7 cellular contexts compared by ENCODE assay signal in the genomic region with DNA sequence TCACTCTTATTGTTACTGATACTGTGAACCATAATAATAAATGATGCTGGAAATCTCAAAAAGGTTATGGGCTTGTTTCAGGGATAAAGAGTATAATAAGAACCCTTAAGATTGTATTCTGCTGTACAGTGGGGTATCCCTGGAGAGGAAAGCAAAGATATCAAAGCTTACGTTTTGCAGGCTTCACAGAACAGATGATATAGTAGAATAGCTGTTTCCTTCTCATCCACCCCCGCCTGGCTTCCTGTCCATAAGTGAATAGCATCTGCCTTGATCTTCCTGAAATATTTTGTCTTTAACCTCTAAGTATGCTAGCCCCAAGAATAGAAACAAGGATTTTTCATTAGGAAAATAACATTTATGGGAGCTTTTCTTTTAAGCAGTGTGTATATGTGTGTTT.
A peak's percentile ranks its signal among the peaks of the same experiment; 100 is the strongest.
DNase-seq lines count a peak whose midpoint lies in the region; ATAC-seq, FAIRE-seq and TF ChIP-seq lines count a peak whose summit lies in the region.
"Not testable (repeated sequence)": the region's sequence is repeated elsewhere in the genome, so short reads cannot be mapped to it uniquely, and the experiment has no call there.

No MANE protein-coding gene starts in this region.

- not testable (repeated sequence) for H3K36me3 ChIP-seq in BLaER1; DND-41 (ENCODE audit: insufficient read depth, low read length); Loucy (ENCODE audit: insufficient read depth, low read length)

- not testable (repeated sequence) for H3K4me3 ChIP-seq in BLaER1; DND-41 (ENCODE audit: low read depth in 1 of 2, low read length in 2 of 2); Loucy (ENCODE audit: low read length, poor library complexity, severe bottlenecking)

- not testable (repeated sequence) for H3K27me3 Mint-ChIP-seq in T-helper 2 cell treated with Interferon-gamma antibody and Interleukin-4, amounts not matched to agents 5 μg/mL and 100 μg/mL, for 36 hours (ENCODE audit: low read depth); dendritic cell treated with granulocyte-macrophage colony-stimulating factor and Interleukin-4, amounts not matched to agents 40 ng/mL and 50 ng/mL, for 4 days; neural crest cell (ENCODE audit: low read depth)

- peak overlapping the region; percentile 24 for H3K27ac Mint-ChIP-seq in T-helper 2 cell treated with Interferon-gamma antibody and Interleukin-4, amounts not matched to agents 5 μg/mL and 100 μg/mL, for 36 hours
- peak overlapping the region; percentile 80 for H3K27ac Mint-ChIP-seq in dendritic cell treated with granulocyte-macrophage colony-stimulating factor and Interleukin-4, amounts not matched to agents 40 ng/mL and 50 ng/mL, for 4 days
- peak overlapping the region; percentile 53 for H3K27ac Mint-ChIP-seq in neural crest cell (ENCODE audit: unreplicated experiment)

- H3K79me2 ChIP-seq in DND-41 (ENCODE audit: insufficient read depth, low read length); Loucy (ENCODE audit: insufficient read depth, low read length): not testable (repeated sequence)

- peak; percentile 48 for DNase-seq in DND-41
- not testable (repeated sequence) for DNase-seq in H54 (ENCODE audit: insufficient read length, low spot score); T-helper 2 cell treated with Interferon-gamma antibody and Interleukin-4, amounts not matched to agents 5 μg/mL and 100 μg/mL, for 36 hours (ENCODE audit: low spot score); neural crest cell (ENCODE audit: low read depth, low spot score)

- TF ChIP-seq POLR2A in H54 (IDR thresholded peaks at IDR 0.05; ENCODE audit: low read depth, low read length): not testable (repeated sequence)

- peaks cover 19% of the 10 kb centered on the region for H3K4me1 Mint-ChIP-seq in T-helper 2 cell treated with Interferon-gamma antibody and Interleukin-4, amounts not matched to agents 5 μg/mL and 100 μg/mL, for 36 hours (ENCODE audit: low read depth)
- peaks cover 21% of the 10 kb centered on the region for H3K4me1 Mint-ChIP-seq in dendritic cell treated with granulocyte-macrophage colony-stimulating factor and Interleukin-4, amounts not matched to agents 40 ng/mL and 50 ng/mL, for 4 days (ENCODE audit: low read depth)
- H3K4me1 Mint-ChIP-seq in neural crest cell: not testable (repeated sequence)

- H4K20me1 ChIP-seq in BLaER1; DND-41 (ENCODE audit: insufficient read depth, low read length); Loucy (ENCODE audit: insufficient read depth, low read length, poor library complexity, severe bottlenecking): not testable (repeated sequence)

- TF ChIP-seq CTCF in DND-41 (IDR thresholded peaks at IDR 0.05; ENCODE audit: borderline replicate concordance, extremely low read depth, low read length, poor library complexity, severe bottlenecking); Loucy (conservative IDR thresholded peaks at IDR 0.05; ENCODE audit: low read length); neural crest cell (conservative IDR thresholded peaks at IDR 0.05): not testable (repeated sequence)

- not testable (repeated sequence) for H3K9me3 ChIP-seq in BLaER1; DND-41 (ENCODE audit: insufficient read depth, low read length, severe bottlenecking); Loucy (ENCODE audit: insufficient read depth, low read depth, low read length)

- peak; percentile 92 for ATAC-seq in DND-41 (ENCODE audit: insufficient read depth, low read depth)

- H2AFZ ChIP-seq in DND-41 (ENCODE audit: low read depth, low read length); Loucy (ENCODE audit: low read length): not testable (repeated sequence)

- H3K9me2 ChIP-seq in Loucy (replicated peaks; ENCODE audit: low read depth, low read length): not testable (repeated sequence)

- H3K27ac ChIP-seq in BLaER1: not testable (repeated sequence)
- peak overlapping the region; percentile 54 for H3K27ac ChIP-seq in DND-41 (ENCODE audit: low read length)

- H3F3A ChIP-seq in Loucy (ENCODE audit: low read depth): not testable (repeated sequence)

- H3K9ac ChIP-seq in BLaER1; DND-41 (ENCODE audit: low read depth, low read length); Loucy (ENCODE audit: low read depth, low read length, poor library complexity, severe bottlenecking): not testable (repeated sequence)

- H3K27me3 ChIP-seq in BLaER1; DND-41 (ENCODE audit: insufficient read depth, low read length, poor library complexity); Loucy (ENCODE audit: insufficient read depth, low read length, poor library complexity, severe bottlenecking): not testable (repeated sequence)

- not testable (repeated sequence) for H3K36me3 Mint-ChIP-seq in T-helper 2 cell treated with Interferon-gamma antibody and Interleukin-4, amounts not matched to agents 5 μg/mL and 100 μg/mL, for 36 hours (ENCODE audit: low read depth); dendritic cell treated with granulocyte-macrophage colony-stimulating factor and Interleukin-4, amounts not matched to agents 40 ng/mL and 50 ng/mL, for 4 days (ENCODE audit: low read depth); neural crest cell (ENCODE audit: low read depth)

- not testable (repeated sequence) for H3K4me3 Mint-ChIP-seq in T-helper 2 cell treated with Interferon-gamma antibody and Interleukin-4, amounts not matched to agents 5 μg/mL and 100 μg/mL, for 36 hours; dendritic cell treated with granulocyte-macrophage colony-stimulating factor and Interleukin-4, amounts not matched to agents 40 ng/mL and 50 ng/mL, for 4 days; neural crest cell

- peak overlapping the region; percentile 37 for H3K4me2 ChIP-seq in BLaER1
- not testable (repeated sequence) for H3K4me2 ChIP-seq in DND-41 (ENCODE audit: insufficient read depth, low read length)
- H3K4me2 ChIP-seq in Loucy (ENCODE audit: low read depth, low read length, poor library complexity, severe bottlenecking): peak overlapping the region; percentile 10

- H3K9me3 Mint-ChIP-seq in T-helper 2 cell treated with Interferon-gamma antibody and Interleukin-4, amounts not matched to agents 5 μg/mL and 100 μg/mL, for 36 hours; dendritic cell treated with granulocyte-macrophage colony-stimulating factor and Interleukin-4, amounts not matched to agents 40 ng/mL and 50 ng/mL, for 4 days; neural crest cell: not testable (repeated sequence)

- peak; percentile 33 for FAIRE-seq in H54 (lab: Jason Lieb, UNC)

- intact Hi-C loops in dendritic cell treated with granulocyte-macrophage colony-stimulating factor and Interleukin-4, amounts not matched to agents 40 ng/mL and 50 ng/mL, for 4 days (cut with micrococcal nuclease): not testable (repeated sequence)

- H3K4me1 ChIP-seq in BLaER1 (peaks cover 16% of the 10 kb centered on the region), DND-41 (ENCODE audit: insufficient read depth, low read length) (peaks cover 21% of the 10 kb centered on the region), Loucy (ENCODE audit: insufficient read depth, low read length, poor library complexity, severe bottlenecking) (peaks cover 26% of the 10 kb centered on the region)

Comparison
In these comparisons a context has a peak if more than half of its experiments do, and no peak if none do; other contexts are left out.
1. H3K27ac Mint-ChIP-seq: peak in every context shown above with its lines; median percentile 80 in dendritic cell treated with granulocyte-macrophage colony-stimulating factor and Interleukin-4, amounts not matched to agents 40 ng/mL and 50 ng/mL, for 4 days; 53 in neural crest cell; 24 in T-helper 2 cell treated with Interferon-gamma antibody and Interleukin-4, amounts not matched to agents 5 μg/mL and 100 μg/mL, for 36 hours.